Comparison of ENCODE assay signal across 2 cellular contexts in the genomic region with DNA sequence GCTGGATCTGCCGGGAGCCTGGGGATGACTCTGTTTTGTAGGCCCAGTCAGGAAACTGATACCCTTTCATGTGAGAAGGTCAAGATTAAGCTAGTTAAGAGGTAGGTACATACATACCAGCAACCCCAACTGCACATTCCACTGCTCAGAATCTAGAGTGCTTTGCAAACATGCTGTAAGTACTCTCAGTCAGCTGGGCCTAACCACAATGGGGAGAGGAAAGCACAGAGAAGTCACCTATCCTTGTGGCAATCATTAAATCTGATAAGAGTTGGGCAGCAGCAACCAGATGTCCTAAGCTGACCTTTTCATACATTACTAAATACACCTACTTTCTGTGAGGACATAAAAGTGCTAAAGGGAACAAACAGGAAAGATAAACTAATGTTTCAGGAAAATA.
TF ChIP-seq lines count a peak whose summit lies in the region.

No MANE protein-coding gene starts in this region.

TF ChIP-seq in SK-N-SH, 30 proteins besides CTCF, POLR2A, EP300 and RAD21:
- no peak for TF ChIP-seq POLR2AphosphoS5 (IDR thresholded peaks at IDR 0.05; ENCODE audit: low read depth, low read length)
- TF ChIP-seq, protein P1, sequence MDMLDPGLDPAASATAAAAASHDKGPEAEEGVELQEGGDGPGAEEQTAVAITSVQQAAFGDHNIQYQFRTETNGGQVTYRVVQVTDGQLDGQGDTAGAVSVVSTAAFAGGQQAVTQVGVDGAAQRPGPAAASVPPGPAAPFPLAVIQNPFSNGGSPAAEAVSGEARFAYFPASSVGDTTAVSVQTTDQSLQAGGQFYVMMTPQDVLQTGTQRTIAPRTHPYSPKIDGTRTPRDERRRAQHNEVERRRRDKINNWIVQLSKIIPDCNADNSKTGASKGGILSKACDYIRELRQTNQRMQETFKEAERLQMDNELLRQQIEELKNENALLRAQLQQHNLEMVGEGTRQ (IDR thresholded peaks at IDR 0.05; ENCODE audit: borderline replicate concordance, low read depth, low read length) = no peak
- no peak for TF ChIP-seq NRF1 (IDR thresholded peaks at IDR 0.05; ENCODE audit: low read depth, low read length)
- TF ChIP-seq, protein P2, sequence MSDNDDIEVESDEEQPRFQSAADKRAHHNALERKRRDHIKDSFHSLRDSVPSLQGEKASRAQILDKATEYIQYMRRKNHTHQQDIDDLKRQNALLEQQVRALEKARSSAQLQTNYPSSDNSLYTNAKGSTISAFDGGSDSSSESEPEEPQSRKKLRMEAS (IDR thresholded peaks at IDR 0.05; ENCODE audit: low read depth) = no peak
- TF ChIP-seq SIN3A (IDR thresholded peaks at IDR 0.05; ENCODE audit: borderline replicate concordance, low read depth, low read length) = no peak
- TF ChIP-seq, protein P3, sequence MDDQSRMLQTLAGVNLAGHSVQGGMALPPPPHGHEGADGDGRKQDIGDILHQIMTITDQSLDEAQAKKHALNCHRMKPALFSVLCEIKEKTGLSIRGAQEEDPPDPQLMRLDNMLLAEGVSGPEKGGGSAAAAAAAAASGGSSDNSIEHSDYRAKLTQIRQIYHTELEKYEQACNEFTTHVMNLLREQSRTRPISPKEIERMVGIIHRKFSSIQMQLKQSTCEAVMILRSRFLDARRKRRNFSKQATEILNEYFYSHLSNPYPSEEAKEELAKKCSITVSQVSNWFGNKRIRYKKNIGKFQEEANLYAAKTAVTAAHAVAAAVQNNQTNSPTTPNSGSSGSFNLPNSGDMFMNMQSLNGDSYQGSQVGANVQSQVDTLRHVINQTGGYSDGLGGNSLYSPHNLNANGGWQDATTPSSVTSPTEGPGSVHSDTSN (IDR thresholded peaks at IDR 0.05) = no peak
- TF ChIP-seq GATA2 (CRISPR knock-in tag; IDR thresholded peaks at IDR 0.05) = no peak
- TF ChIP-seq SMC3 (IDR thresholded peaks at IDR 0.05; ENCODE audit: low read depth, low read length) = no peak
- TF ChIP-seq FOXJ3 (CRISPR knock-in tag; IDR thresholded peaks at IDR 0.05) = no peak
- TF ChIP-seq, protein P4, sequence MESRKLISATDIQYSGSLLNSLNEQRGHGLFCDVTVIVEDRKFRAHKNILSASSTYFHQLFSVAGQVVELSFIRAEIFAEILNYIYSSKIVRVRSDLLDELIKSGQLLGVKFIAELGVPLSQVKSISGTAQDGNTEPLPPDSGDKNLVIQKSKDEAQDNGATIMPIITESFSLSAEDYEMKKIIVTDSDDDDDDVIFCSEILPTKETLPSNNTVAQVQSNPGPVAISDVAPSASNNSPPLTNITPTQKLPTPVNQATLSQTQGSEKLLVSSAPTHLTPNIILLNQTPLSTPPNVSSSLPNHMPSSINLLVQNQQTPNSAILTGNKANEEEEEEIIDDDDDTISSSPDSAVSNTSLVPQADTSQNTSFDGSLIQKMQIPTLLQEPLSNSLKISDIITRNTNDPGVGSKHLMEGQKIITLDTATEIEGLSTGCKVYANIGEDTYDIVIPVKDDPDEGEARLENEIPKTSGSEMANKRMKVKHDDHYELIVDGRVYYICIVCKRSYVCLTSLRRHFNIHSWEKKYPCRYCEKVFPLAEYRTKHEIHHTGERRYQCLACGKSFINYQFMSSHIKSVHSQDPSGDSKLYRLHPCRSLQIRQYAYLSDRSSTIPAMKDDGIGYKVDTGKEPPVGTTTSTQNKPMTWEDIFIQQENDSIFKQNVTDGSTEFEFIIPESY (IDR thresholded peaks at IDR 0.05; ENCODE audit: borderline replicate concordance, low read depth) = no peak
- no peak for TF ChIP-seq TCF12 (IDR thresholded peaks at IDR 0.05)
- no peak for TF ChIP-seq MXI1 (IDR thresholded peaks at IDR 0.05; ENCODE audit: low read depth, low read length)
- TF ChIP-seq FOSL2 (IDR thresholded peaks at IDR 0.05; ENCODE audit: borderline replicate concordance, low read depth) = no peak
- no peak for TF ChIP-seq NFIC (IDR thresholded peaks at IDR 0.05; ENCODE audit: borderline replicate concordance)
- no peak for TF ChIP-seq YY1 (IDR thresholded peaks at IDR 0.05; ENCODE audit: low read depth)
- TF ChIP-seq MEF2A (IDR thresholded peaks at IDR 0.05; ENCODE audit: borderline replicate concordance, low read depth) = no peak
- TF ChIP-seq FOXM1 (IDR thresholded peaks at IDR 0.05; ENCODE audit: low read depth) = no peak
- TF ChIP-seq, protein P5, sequence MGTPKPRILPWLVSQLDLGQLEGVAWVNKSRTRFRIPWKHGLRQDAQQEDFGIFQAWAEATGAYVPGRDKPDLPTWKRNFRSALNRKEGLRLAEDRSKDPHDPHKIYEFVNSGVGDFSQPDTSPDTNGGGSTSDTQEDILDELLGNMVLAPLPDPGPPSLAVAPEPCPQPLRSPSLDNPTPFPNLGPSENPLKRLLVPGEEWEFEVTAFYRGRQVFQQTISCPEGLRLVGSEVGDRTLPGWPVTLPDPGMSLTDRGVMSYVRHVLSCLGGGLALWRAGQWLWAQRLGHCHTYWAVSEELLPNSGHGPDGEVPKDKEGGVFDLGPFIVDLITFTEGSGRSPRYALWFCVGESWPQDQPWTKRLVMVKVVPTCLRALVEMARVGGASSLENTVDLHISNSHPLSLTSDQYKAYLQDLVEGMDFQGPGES (IDR thresholded peaks at IDR 0.05; ENCODE audit: low read depth, low read length) = no peak
- no peak for TF ChIP-seq ELF1 (IDR thresholded peaks at IDR 0.05)
- TF ChIP-seq, protein P6, sequence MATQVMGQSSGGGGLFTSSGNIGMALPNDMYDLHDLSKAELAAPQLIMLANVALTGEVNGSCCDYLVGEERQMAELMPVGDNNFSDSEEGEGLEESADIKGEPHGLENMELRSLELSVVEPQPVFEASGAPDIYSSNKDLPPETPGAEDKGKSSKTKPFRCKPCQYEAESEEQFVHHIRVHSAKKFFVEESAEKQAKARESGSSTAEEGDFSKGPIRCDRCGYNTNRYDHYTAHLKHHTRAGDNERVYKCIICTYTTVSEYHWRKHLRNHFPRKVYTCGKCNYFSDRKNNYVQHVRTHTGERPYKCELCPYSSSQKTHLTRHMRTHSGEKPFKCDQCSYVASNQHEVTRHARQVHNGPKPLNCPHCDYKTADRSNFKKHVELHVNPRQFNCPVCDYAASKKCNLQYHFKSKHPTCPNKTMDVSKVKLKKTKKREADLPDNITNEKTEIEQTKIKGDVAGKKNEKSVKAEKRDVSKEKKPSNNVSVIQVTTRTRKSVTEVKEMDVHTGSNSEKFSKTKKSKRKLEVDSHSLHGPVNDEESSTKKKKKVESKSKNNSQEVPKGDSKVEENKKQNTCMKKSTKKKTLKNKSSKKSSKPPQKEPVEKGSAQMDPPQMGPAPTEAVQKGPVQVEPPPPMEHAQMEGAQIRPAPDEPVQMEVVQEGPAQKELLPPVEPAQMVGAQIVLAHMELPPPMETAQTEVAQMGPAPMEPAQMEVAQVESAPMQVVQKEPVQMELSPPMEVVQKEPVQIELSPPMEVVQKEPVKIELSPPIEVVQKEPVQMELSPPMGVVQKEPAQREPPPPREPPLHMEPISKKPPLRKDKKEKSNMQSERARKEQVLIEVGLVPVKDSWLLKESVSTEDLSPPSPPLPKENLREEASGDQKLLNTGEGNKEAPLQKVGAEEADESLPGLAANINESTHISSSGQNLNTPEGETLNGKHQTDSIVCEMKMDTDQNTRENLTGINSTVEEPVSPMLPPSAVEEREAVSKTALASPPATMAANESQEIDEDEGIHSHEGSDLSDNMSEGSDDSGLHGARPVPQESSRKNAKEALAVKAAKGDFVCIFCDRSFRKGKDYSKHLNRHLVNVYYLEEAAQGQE (IDR thresholded peaks at IDR 0.05; ENCODE audit: low read depth, low read length) = no peak

TF ChIP-seq in SK-N-SH treated with all-trans-retinoic acid at 6 μM for 48 hours, 23 proteins besides CTCF, POLR2A, EP300 and RAD21:
- TF ChIP-seq TCF4 (CRISPR knock-in tag; IDR thresholded peaks at IDR 0.05; ENCODE audit: borderline replicate concordance) = no peak
- no peak for TF ChIP-seq ESRRG (CRISPR knock-in tag; IDR thresholded peaks at IDR 0.05)
- TF ChIP-seq ZC3H10 (CRISPR knock-in tag; IDR thresholded peaks at IDR 0.05) = no peak
- no peak for TF ChIP-seq BACH2 (CRISPR knock-in tag; IDR thresholded peaks at IDR 0.05; ENCODE audit: borderline replicate concordance)
- TF ChIP-seq SNAI2 (CRISPR knock-in tag; IDR thresholded peaks at IDR 0.05) = no peak
- TF ChIP-seq, protein P7, sequence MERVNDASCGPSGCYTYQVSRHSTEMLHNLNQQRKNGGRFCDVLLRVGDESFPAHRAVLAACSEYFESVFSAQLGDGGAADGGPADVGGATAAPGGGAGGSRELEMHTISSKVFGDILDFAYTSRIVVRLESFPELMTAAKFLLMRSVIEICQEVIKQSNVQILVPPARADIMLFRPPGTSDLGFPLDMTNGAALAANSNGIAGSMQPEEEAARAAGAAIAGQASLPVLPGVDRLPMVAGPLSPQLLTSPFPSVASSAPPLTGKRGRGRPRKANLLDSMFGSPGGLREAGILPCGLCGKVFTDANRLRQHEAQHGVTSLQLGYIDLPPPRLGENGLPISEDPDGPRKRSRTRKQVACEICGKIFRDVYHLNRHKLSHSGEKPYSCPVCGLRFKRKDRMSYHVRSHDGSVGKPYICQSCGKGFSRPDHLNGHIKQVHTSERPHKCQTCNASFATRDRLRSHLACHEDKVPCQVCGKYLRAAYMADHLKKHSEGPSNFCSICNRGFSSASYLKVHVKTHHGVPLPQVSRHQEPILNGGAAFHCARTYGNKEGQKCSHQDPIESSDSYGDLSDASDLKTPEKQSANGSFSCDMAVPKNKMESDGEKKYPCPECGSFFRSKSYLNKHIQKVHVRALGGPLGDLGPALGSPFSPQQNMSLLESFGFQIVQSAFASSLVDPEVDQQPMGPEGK (CRISPR knock-in tag; IDR thresholded peaks at IDR 0.05; ENCODE audit: borderline replicate concordance) = no peak
- TF ChIP-seq ZNF565 (CRISPR knock-in tag; conservative IDR thresholded peaks at IDR 0.05; ENCODE audit: low read depth) = no peak
- TF ChIP-seq ZNF8 (CRISPR knock-in tag; IDR thresholded peaks at IDR 0.05) = no peak
- no peak for TF ChIP-seq OSR1 (CRISPR knock-in tag; IDR thresholded peaks at IDR 0.05)
- TF ChIP-seq, protein P8, sequence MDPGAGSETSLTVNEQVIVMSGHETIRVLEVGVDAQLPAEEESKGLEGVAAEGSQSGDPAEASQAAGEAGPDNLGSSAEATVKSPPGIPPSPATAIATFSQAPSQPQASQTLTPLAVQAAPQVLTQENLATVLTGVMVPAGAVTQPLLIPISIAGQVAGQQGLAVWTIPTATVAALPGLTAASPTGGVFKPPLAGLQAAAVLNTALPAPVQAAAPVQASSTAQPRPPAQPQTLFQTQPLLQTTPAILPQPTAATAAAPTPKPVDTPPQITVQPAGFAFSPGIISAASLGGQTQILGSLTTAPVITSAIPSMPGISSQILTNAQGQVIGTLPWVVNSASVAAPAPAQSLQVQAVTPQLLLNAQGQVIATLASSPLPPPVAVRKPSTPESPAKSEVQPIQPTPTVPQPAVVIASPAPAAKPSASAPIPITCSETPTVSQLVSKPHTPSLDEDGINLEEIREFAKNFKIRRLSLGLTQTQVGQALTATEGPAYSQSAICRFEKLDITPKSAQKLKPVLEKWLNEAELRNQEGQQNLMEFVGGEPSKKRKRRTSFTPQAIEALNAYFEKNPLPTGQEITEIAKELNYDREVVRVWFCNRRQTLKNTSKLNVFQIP (CRISPR knock-in tag; IDR thresholded peaks at IDR 0.05; ENCODE audit: borderline replicate concordance, low read depth) = no peak
- TF ChIP-seq, protein P9, sequence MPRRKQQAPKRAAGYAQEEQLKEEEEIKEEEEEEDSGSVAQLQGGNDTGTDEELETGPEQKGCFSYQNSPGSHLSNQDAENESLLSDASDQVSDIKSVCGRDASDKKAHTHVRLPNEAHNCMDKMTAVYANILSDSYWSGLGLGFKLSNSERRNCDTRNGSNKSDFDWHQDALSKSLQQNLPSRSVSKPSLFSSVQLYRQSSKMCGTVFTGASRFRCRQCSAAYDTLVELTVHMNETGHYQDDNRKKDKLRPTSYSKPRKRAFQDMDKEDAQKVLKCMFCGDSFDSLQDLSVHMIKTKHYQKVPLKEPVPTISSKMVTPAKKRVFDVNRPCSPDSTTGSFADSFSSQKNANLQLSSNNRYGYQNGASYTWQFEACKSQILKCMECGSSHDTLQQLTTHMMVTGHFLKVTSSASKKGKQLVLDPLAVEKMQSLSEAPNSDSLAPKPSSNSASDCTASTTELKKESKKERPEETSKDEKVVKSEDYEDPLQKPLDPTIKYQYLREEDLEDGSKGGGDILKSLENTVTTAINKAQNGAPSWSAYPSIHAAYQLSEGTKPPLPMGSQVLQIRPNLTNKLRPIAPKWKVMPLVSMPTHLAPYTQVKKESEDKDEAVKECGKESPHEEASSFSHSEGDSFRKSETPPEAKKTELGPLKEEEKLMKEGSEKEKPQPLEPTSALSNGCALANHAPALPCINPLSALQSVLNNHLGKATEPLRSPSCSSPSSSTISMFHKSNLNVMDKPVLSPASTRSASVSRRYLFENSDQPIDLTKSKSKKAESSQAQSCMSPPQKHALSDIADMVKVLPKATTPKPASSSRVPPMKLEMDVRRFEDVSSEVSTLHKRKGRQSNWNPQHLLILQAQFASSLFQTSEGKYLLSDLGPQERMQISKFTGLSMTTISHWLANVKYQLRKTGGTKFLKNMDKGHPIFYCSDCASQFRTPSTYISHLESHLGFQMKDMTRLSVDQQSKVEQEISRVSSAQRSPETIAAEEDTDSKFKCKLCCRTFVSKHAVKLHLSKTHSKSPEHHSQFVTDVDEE (CRISPR knock-in tag; IDR thresholded peaks at IDR 0.05) = no peak
- no peak for TF ChIP-seq ISL1 (CRISPR knock-in tag; IDR thresholded peaks at IDR 0.05)
- TF ChIP-seq CSDC2 (CRISPR knock-in tag; IDR thresholded peaks at IDR 0.05) = no peak
- TF ChIP-seq PPARA (CRISPR knock-in tag; IDR thresholded peaks at IDR 0.05; ENCODE audit: borderline replicate concordance) = no peak
- TF ChIP-seq, protein P10, sequence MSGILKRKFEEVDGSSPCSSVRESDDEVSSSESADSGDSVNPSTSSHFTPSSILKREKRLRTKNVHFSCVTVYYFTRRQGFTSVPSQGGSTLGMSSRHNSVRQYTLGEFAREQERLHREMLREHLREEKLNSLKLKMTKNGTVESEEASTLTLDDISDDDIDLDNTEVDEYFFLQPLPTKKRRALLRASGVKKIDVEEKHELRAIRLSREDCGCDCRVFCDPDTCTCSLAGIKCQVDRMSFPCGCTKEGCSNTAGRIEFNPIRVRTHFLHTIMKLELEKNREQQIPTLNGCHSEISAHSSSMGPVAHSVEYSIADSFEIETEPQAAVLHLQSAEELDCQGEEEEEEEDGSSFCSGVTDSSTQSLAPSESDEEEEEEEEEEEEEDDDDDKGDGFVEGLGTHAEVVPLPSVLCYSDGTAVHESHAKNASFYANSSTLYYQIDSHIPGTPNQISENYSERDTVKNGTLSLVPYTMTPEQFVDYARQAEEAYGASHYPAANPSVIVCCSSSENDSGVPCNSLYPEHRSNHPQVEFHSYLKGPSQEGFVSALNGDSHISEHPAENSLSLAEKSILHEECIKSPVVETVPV (CRISPR knock-in tag; IDR thresholded peaks at IDR 0.05) = no peak
- TF ChIP-seq ZNF70 (CRISPR knock-in tag; IDR thresholded peaks at IDR 0.05) = no peak
- no peak for TF ChIP-seq ARNTL (CRISPR knock-in tag; IDR thresholded peaks at IDR 0.05; ENCODE audit: borderline replicate concordance, low read depth)
- no peak for TF ChIP-seq ZFP3 (CRISPR knock-in tag; IDR thresholded peaks at IDR 0.05)
- no peak for TF ChIP-seq GLIS3 (CRISPR knock-in tag; IDR thresholded peaks at IDR 0.05)
- TF ChIP-seq, protein P11, sequence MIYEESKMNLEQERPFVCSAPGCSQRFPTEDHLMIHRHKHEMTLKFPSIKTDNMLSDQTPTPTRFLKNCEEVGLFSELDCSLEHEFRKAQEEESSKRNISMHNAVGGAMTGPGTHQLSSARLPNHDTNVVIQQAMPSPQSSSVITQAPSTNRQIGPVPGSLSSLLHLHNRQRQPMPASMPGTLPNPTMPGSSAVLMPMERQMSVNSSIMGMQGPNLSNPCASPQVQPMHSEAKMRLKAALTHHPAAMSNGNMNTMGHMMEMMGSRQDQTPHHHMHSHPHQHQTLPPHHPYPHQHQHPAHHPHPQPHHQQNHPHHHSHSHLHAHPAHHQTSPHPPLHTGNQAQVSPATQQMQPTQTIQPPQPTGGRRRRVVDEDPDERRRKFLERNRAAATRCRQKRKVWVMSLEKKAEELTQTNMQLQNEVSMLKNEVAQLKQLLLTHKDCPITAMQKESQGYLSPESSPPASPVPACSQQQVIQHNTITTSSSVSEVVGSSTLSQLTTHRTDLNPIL (CRISPR knock-in tag; IDR thresholded peaks at IDR 0.05; ENCODE audit: low read depth) = no peak
